ENCODE assay signal across 30 cellular contexts in genomic region chr9:92527291-92527828, GRCh38. TPM values are rescaled to one million over a fixed set of nuclear protein-coding genes. Genes with fewer than 3 reads are reported as not detected.
"Had no signal": no experiment of that assay in that cellular context is flagged by ENCODE, and none has a peak within 500 bp of the region (broad histone marks: within the 10 kb centered on the region; RNA-seq: fewer than 3 reads in every experiment).

No MANE protein-coding gene starts in this region.

- H3K36me3 Mint-ChIP-seq: mesothelial cell of epicardium, neural progenitor cell had no signal

- H3K9me3 Mint-ChIP-seq: neural progenitor cell had no signal

- H3K4me3 Mint-ChIP-seq: endodermal cell; immature natural killer cell; mesothelial cell of epicardium; naive thymus-derived CD4-positive, alpha-beta T cell; nephron; neural progenitor cell; stimulated activated memory B cell treated with anti-CD40 and anti-IgM and Interleukin-4, amounts not matched to agents 10 μg/mL and 1 μg/mL and 100 μg/mL, for 72 hours; stimulated activated naive CD8-positive, alpha-beta T cell treated with anti-CD3 and anti-CD28 coated beads, Interleukin-15, Interleukin-2, amounts not matched to agents 100 ng/mL and 50 ng/mL, for 24 hours had no signal

- ATAC-seq: gastrocnemius medialis; naive thymus-derived CD4-positive, alpha-beta T cell; sciatic nerve; upper lobe of right lung had no signal

- H3K36me3 ChIP-seq: gastrocnemius medialis, neural progenitor cell, suprapubic skin, transverse colon, upper lobe of right lung, uterus had no signal

- H3K4me1 Mint-ChIP-seq: immature natural killer cell; stimulated activated memory B cell treated with anti-CD40 and anti-IgM and Interleukin-4, amounts not matched to agents 10 μg/mL and 1 μg/mL and 100 μg/mL, for 72 hours had no signal

- H3K27me3 ChIP-seq: dorsolateral prefrontal cortex, gastrocnemius medialis, neural progenitor cell, suprapubic skin, transverse colon, upper lobe of right lung, uterus had no signal

- H3K27ac ChIP-seq: dorsolateral prefrontal cortex, epithelial cell of prostate, neural progenitor cell, parathyroid adenoma, suprapubic skin, transverse colon, upper lobe of right lung, uterus had no signal

- DNase-seq: dorsolateral prefrontal cortex; effector CD8-positive, alpha-beta T cell; endodermal cell; foreskin fibroblast; gastrocnemius medialis; head of caudate nucleus; hippocampal formation; immature natural killer cell; islet precursor cell; mesenchymal stem cell; naive thymus-derived CD4-positive, alpha-beta T cell; stimulated activated CD4-positive, alpha-beta T cell treated with anti-CD3 and anti-CD28 coated beads, Interleukin-12 subunit alpha, Interleukin-12 subunit beta, amount 100 ng/mL, for 4 hours; stimulated activated CD4-positive, alpha-beta T cell treated with anti-CD3 and anti-CD28 coated beads, Interleukin-1b, Interleukin-23, amount 100 ng/mL, for 48 hours; stimulated activated CD4-positive, alpha-beta T cell treated with anti-CD3 and anti-CD28 coated beads, Interleukin-4, amount 100 ng/mL, for 1 hour; transverse colon; upper lobe of right lung; uterus had no signal

- H3K4me1 ChIP-seq: gastrocnemius medialis, parathyroid adenoma, suprapubic skin, transverse colon, upper lobe of right lung, uterus had no signal

- H3K4me3 ChIP-seq: dorsolateral prefrontal cortex, gastrocnemius medialis, neural progenitor cell, smooth muscle cell, suprapubic skin, transverse colon, upper lobe of right lung, uterus had no signal

- H3K27me3 Mint-ChIP-seq: naive thymus-derived CD4-positive, alpha-beta T cell; progenitor cell of endocrine pancreas; stimulated activated memory B cell treated with anti-CD40 and anti-IgM and Interleukin-4, amounts not matched to agents 10 μg/mL and 1 μg/mL and 100 μg/mL, for 72 hours; stimulated activated naive CD8-positive, alpha-beta T cell treated with anti-CD3 and anti-CD28 coated beads, Interleukin-15, Interleukin-2, amounts not matched to agents 100 ng/mL and 50 ng/mL, for 24 hours had no signal

- H3K9me3 ChIP-seq: gastrocnemius medialis, transverse colon, upper lobe of right lung, uterus had no signal

- H3K27ac Mint-ChIP-seq: endodermal cell; immature natural killer cell; mesothelial cell of epicardium; naive thymus-derived CD4-positive, alpha-beta T cell; neural progenitor cell; progenitor cell of endocrine pancreas; stimulated activated memory B cell treated with anti-CD40 and anti-IgM and Interleukin-4, amounts not matched to agents 10 μg/mL and 1 μg/mL and 100 μg/mL, for 72 hours; stimulated activated naive CD8-positive, alpha-beta T cell treated with anti-CD3 and anti-CD28 coated beads, Interleukin-15, Interleukin-2, amounts not matched to agents 100 ng/mL and 50 ng/mL, for 24 hours had no signal

RNA-seq across cellular contexts. Expression of gene ECM2, which starts 8.4 kb away (rescaled TPM):
- total RNA-seq: glomerular endothelial cell; lung microvascular endothelial cell; mesothelial cell of epicardium; naive thymus-derived CD4-positive, alpha-beta T cell had no signal

RNA-seq across cellular contexts. Expression of gene ASPN, which starts 45.1 kb away (rescaled TPM):
- total RNA-seq: endodermal cell; glomerular endothelial cell; lung microvascular endothelial cell; naive thymus-derived CD4-positive, alpha-beta T cell; progenitor cell of endocrine pancreas had no signal
